Comparison of ENCODE assay signal across 8 cellular contexts in genomic region chr14:54564799-54565235, GRCh38. TPM values are rescaled to one million over a fixed set of nuclear protein-coding genes. Genes with fewer than 3 reads are reported as not detected.
A peak's percentile ranks its signal among the peaks of the same experiment; 100 is the strongest.
DNase-seq lines count a peak whose midpoint lies in the region; ATAC-seq lines count a peak whose summit lies in the region.

No MANE protein-coding gene starts in this region.

- H3K4me2 ChIP-seq in Karpas-422 (ENCODE audit: low read depth, low read length, poor library complexity, severe bottlenecking) = peak overlapping the region; percentile 92

- DNase-seq in T-helper 1 cell (no peak), Karpas-422 (no peak), left ventricle myocardium superior (no peak)
- no peak for DNase-seq in activated naive CD8-positive, alpha-beta T cell treated with anti-CD3 and anti-CD28 coated beads, Interleukin-2, amount 50 U/mL, for 24 hours
- DNase-seq in stimulated activated CD4-positive, alpha-beta T cell treated with anti-CD3 and anti-CD28 coated beads, Interleukin-15, amount 100 ng/mL, for 24 hours = no peak
- no peak for DNase-seq in stimulated activated naive CD4-positive, alpha-beta T cell treated with Interleukin-2 at 50 U/mL for 16 hours (lab: John Stamatoyannopoulos, UW)

- peaks cover 14% of the 10 kb centered on the region for H3K4me1 Mint-ChIP-seq in T-helper 1 cell treated with Interleukin-12 subunit alpha and Interleukin-12 subunit beta and Interleukin-4 antibody, amounts not matched to agents 30 μg/mL and 1 μg/mL, for 36 hours (ENCODE audit: low read depth)
- H3K4me1 Mint-ChIP-seq in activated naive CD8-positive, alpha-beta T cell treated with anti-CD3 and anti-CD28 coated beads, Interleukin-2, amount 50 U/mL, for 24 hours = peaks cover 20% of the 10 kb centered on the region

- no peaks in the 10 kb centered on the region for H3K9me3 ChIP-seq in Karpas-422 (ENCODE audit: low read length)

- no peaks in the 10 kb centered on the region for H3K9me3 Mint-ChIP-seq in T-helper 1 cell treated with Interleukin-12 subunit alpha and Interleukin-12 subunit beta and Interleukin-4 antibody, amounts not matched to agents 30 μg/mL and 1 μg/mL, for 36 hours
- no peaks in the 10 kb centered on the region for H3K9me3 Mint-ChIP-seq in activated naive CD8-positive, alpha-beta T cell treated with anti-CD3 and anti-CD28 coated beads, Interleukin-2, amount 50 U/mL, for 24 hours

- peak overlapping the region; percentile 88 for H3K27ac ChIP-seq in Karpas-422 (ENCODE audit: low read length)
- H3K27ac ChIP-seq in rectal smooth muscle tissue (ENCODE audit: low read depth, low read length) = peak overlapping the region; percentile 99

- H3K4me3 ChIP-seq in Karpas-422 (ENCODE audit: low read length) (peak overlapping the region; percentile 90), rectal smooth muscle tissue (ENCODE audit: low read length) (peak overlapping the region; percentile 95)

- no peaks in the 10 kb centered on the region for H3K27me3 ChIP-seq in Karpas-422 (ENCODE audit: low read length)
- H3K27me3 ChIP-seq in rectal smooth muscle tissue (ENCODE audit: control insufficient read depth, insufficient read depth, low read length) = no peaks in the 10 kb centered on the region

- intact Hi-C loops in left ventricle myocardium superior (cut with micrococcal nuclease) = loop anchor here (5.0 to 10.0 kb wide), 2 partner anchors 127 to 240 kb away; no protein-coding TSS in a partner anchor

- H3K36me3 Mint-ChIP-seq in T-helper 1 cell treated with Interleukin-12 subunit alpha and Interleukin-12 subunit beta and Interleukin-4 antibody, amounts not matched to agents 30 μg/mL and 1 μg/mL, for 36 hours (ENCODE audit: low read depth) = no peaks in the 10 kb centered on the region
- peaks cover 2% of the 10 kb centered on the region for H3K36me3 Mint-ChIP-seq in activated naive CD8-positive, alpha-beta T cell treated with anti-CD3 and anti-CD28 coated beads, Interleukin-2, amount 50 U/mL, for 24 hours (ENCODE audit: low read depth)

- peaks cover 53% of the 10 kb centered on the region for H3K27me3 Mint-ChIP-seq in T-helper 1 cell treated with Interleukin-12 subunit alpha and Interleukin-12 subunit beta and Interleukin-4 antibody, amounts not matched to agents 30 μg/mL and 1 μg/mL, for 36 hours (ENCODE audit: low read depth)
- peaks cover 12% of the 10 kb centered on the region for H3K27me3 Mint-ChIP-seq in activated naive CD8-positive, alpha-beta T cell treated with anti-CD3 and anti-CD28 coated beads, Interleukin-2, amount 50 U/mL, for 24 hours

- peaks cover 4% of the 10 kb centered on the region; the same call in 1 of the 2 replicates for H4K20me1 ChIP-seq in Karpas-422 (ENCODE audit: insufficient read depth, low read depth, low read length)

- H3K36me3 ChIP-seq in Karpas-422 (ENCODE audit: insufficient read depth, low read length) (peaks cover 16% of the 10 kb centered on the region), rectal smooth muscle tissue (ENCODE audit: control insufficient read depth, insufficient read depth, low read length) (no peaks in the 10 kb centered on the region)

- H3K27ac Mint-ChIP-seq in T-helper 1 cell treated with Interleukin-12 subunit alpha and Interleukin-12 subunit beta and Interleukin-4 antibody, amounts not matched to agents 30 μg/mL and 1 μg/mL, for 36 hours = no peak overlapping the region
- H3K27ac Mint-ChIP-seq in activated naive CD8-positive, alpha-beta T cell treated with anti-CD3 and anti-CD28 coated beads, Interleukin-2, amount 50 U/mL, for 24 hours = peak overlapping the region; percentile 35

- H2AFZ ChIP-seq in Karpas-422 (ENCODE audit: low read length) = peak overlapping the region; percentile 64

- H3K4me3 Mint-ChIP-seq in T-helper 1 cell treated with Interleukin-12 subunit alpha and Interleukin-12 subunit beta and Interleukin-4 antibody, amounts not matched to agents 30 μg/mL and 1 μg/mL, for 36 hours = peak overlapping the region; percentile 77
- H3K4me3 Mint-ChIP-seq in activated naive CD8-positive, alpha-beta T cell treated with anti-CD3 and anti-CD28 coated beads, Interleukin-2, amount 50 U/mL, for 24 hours = peak overlapping the region; percentile 76

- H3K9me2 ChIP-seq in Karpas-422 (replicated peaks; ENCODE audit: insufficient read depth, low read length) = no peaks in the 10 kb centered on the region

- peak; percentile 20 for ATAC-seq in activated naive CD8-positive, alpha-beta T cell treated with anti-CD3 and anti-CD28 coated beads, Interleukin-2, amount 50 U/mL, for 24 hours
- ATAC-seq in left ventricle myocardium superior = peak; percentile 0

- H3K79me2 ChIP-seq in Karpas-422 (ENCODE audit: low read length) = peaks cover 28% of the 10 kb centered on the region

- H3K4me1 ChIP-seq in Karpas-422 (ENCODE audit: low read length) = peaks cover 30% of the 10 kb centered on the region
- H3K4me1 ChIP-seq in rectal smooth muscle tissue (ENCODE audit: control insufficient read depth, insufficient read depth, low read length) = peaks cover 16% of the 10 kb centered on the region

- H3K9ac ChIP-seq in Karpas-422 (ENCODE audit: low read length) (peak overlapping the region; percentile 94), rectal smooth muscle tissue (ENCODE audit: low read length) (peak overlapping the region; percentile 94)

RNA-seq across cellular contexts. Expression of gene SAMD4A, which starts 2.1 kb away (rescaled TPM):
- 77.2 and 94.7 TPM in 2 replicates for total RNA-seq in Karpas-422 (2014; rRNA removed; shearing (Covaris generic); ENCODE audit: low replicate concordance)
- 150 TPM for total RNA-seq in left ventricle myocardium superior

RNA-seq across cellular contexts. Expression of gene CGRRF1, which starts 55.1 kb away (rescaled TPM):
- total RNA-seq in Karpas-422 (2014; rRNA removed; shearing (Covaris generic); ENCODE audit: low replicate concordance) = 8.8 and 25.9 TPM in 2 replicates
- 20.7 TPM for total RNA-seq in left ventricle myocardium superior
